In the genomic region with DNA sequence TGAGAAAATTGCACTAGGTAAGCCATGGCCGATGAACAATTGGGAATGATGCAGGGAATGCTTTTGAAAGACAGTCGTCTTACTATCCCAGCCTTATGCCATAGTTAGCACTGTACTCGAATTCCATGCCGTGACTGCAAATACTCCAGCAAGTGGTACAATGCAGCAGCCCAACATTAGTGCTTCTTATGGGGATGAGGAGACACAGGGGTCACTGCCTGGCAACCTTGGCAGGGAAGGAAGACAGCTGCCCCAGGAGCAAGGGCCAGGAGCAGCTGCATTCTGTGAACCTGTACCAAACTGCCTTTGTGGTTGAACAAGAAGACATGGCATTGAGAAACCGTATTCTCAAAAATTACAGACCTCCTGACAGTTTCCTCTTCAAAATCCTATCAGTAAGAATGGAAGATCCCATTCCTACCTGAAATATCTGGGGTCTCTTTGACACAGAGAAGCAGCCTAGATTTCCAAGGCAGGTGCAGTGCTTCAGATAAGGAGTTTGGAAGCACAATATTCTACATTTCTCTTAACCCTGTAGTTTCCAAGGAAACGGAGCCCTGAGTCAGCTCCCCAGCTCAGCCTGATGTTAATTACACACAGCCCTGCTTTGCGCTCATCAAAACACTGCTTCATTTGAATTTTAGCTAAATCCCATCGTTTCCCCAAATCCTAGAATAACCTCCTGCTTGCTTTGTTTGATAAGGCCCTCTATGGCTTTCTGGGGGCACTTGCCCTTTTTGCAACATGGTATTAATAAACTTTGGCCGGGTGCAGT, we compare ENCODE assay signal across 2 cellular contexts.
TF ChIP-seq lines count a peak whose summit lies in the region.

No MANE protein-coding gene starts in this region.

TF ChIP-seq in H1, 55 proteins besides CTCF, POLR2A, EP300 and RAD21:
- TF ChIP-seq SP2 (IDR thresholded peaks at IDR 0.05; ENCODE audit: low read length), result no peak
- TF ChIP-seq RFX5 (IDR thresholded peaks at IDR 0.05; ENCODE audit: borderline replicate concordance, low read depth, low read length), result no peak
- TF ChIP-seq MAFK (IDR thresholded peaks at IDR 0.05; ENCODE audit: low read depth, low read length), result no peak
- no peak for TF ChIP-seq YY1 (IDR thresholded peaks at IDR 0.05; ENCODE audit: low read depth, low read length)
- no peak for TF ChIP-seq CREB1 (IDR thresholded peaks at IDR 0.05)
- no peak for TF ChIP-seq POU5F1 (IDR thresholded peaks at IDR 0.05; ENCODE audit: low read depth, low read length)
- TF ChIP-seq, protein P1, sequence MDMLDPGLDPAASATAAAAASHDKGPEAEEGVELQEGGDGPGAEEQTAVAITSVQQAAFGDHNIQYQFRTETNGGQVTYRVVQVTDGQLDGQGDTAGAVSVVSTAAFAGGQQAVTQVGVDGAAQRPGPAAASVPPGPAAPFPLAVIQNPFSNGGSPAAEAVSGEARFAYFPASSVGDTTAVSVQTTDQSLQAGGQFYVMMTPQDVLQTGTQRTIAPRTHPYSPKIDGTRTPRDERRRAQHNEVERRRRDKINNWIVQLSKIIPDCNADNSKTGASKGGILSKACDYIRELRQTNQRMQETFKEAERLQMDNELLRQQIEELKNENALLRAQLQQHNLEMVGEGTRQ (IDR thresholded peaks at IDR 0.05; ENCODE audit: low read length), result no peak
- TF ChIP-seq BRCA1 (IDR thresholded peaks at IDR 0.05; ENCODE audit: low read depth, low read length), result no peak
- TF ChIP-seq CHD2 (IDR thresholded peaks at IDR 0.05; ENCODE audit: low read length), result no peak
- no peak for TF ChIP-seq BACH1 (IDR thresholded peaks at IDR 0.05; ENCODE audit: low read length)
- TF ChIP-seq KDM4A (IDR thresholded peaks at IDR 0.05; ENCODE audit: low read depth, low read length, severe bottlenecking), result no peak
- TF ChIP-seq SP1 (IDR thresholded peaks at IDR 0.05; ENCODE audit: low read depth, low read length), result no peak
- TF ChIP-seq CBX8 (IDR thresholded peaks at IDR 0.05; ENCODE audit: borderline replicate concordance, low read depth, low read length), result no peak
- no peak for TF ChIP-seq SIN3A (conservative IDR thresholded peaks at IDR 0.05 in 1 of 2, IDR thresholded peaks at IDR 0.05 in 1 of 2; ENCODE audit: low read depth in 1 of 2, low read length in 2 of 2)
- no peak for TF ChIP-seq CHD1 (IDR thresholded peaks at IDR 0.05; ENCODE audit: low read depth, low read length)
- TF ChIP-seq TAF7 (optimal IDR thresholded peaks at IDR 0.05; ENCODE audit: borderline replicate concordance, low read depth, low read length), result no peak
- TF ChIP-seq TCF12 (IDR thresholded peaks at IDR 0.05; ENCODE audit: low read depth, low read length), result no peak
- TF ChIP-seq, protein P2, sequence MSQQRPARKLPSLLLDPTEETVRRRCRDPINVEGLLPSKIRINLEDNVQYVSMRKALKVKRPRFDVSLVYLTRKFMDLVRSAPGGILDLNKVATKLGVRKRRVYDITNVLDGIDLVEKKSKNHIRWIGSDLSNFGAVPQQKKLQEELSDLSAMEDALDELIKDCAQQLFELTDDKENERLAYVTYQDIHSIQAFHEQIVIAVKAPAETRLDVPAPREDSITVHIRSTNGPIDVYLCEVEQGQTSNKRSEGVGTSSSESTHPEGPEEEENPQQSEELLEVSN (IDR thresholded peaks at IDR 0.05), result no peak
- TF ChIP-seq, protein P3, sequence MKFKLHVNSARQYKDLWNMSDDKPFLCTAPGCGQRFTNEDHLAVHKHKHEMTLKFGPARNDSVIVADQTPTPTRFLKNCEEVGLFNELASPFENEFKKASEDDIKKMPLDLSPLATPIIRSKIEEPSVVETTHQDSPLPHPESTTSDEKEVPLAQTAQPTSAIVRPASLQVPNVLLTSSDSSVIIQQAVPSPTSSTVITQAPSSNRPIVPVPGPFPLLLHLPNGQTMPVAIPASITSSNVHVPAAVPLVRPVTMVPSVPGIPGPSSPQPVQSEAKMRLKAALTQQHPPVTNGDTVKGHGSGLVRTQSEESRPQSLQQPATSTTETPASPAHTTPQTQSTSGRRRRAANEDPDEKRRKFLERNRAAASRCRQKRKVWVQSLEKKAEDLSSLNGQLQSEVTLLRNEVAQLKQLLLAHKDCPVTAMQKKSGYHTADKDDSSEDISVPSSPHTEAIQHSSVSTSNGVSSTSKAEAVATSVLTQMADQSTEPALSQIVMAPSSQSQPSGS (IDR thresholded peaks at IDR 0.05; ENCODE audit: low read length), result no peak
- no peak for TF ChIP-seq BCL11A (IDR thresholded peaks at IDR 0.05; ENCODE audit: low read depth in 2 of 2, low read length in 2 of 2)

TF ChIP-seq in neural cell, 6 proteins besides CTCF, POLR2A, EP300 and RAD21:
- no peak for TF ChIP-seq EZH2 (IDR thresholded peaks at IDR 0.05; ENCODE audit: borderline replicate concordance, insufficient read depth, low read length, poor library complexity, severe bottlenecking)
- no peak for TF ChIP-seq TAF1 (IDR thresholded peaks at IDR 0.05; ENCODE audit: low read depth)
- no peak for TF ChIP-seq POLR2AphosphoS5 (IDR thresholded peaks at IDR 0.05)
- TF ChIP-seq MXI1 (conservative IDR thresholded peaks at IDR 0.05; ENCODE audit: poor library complexity, severe bottlenecking), result no peak
- TF ChIP-seq, protein P4, sequence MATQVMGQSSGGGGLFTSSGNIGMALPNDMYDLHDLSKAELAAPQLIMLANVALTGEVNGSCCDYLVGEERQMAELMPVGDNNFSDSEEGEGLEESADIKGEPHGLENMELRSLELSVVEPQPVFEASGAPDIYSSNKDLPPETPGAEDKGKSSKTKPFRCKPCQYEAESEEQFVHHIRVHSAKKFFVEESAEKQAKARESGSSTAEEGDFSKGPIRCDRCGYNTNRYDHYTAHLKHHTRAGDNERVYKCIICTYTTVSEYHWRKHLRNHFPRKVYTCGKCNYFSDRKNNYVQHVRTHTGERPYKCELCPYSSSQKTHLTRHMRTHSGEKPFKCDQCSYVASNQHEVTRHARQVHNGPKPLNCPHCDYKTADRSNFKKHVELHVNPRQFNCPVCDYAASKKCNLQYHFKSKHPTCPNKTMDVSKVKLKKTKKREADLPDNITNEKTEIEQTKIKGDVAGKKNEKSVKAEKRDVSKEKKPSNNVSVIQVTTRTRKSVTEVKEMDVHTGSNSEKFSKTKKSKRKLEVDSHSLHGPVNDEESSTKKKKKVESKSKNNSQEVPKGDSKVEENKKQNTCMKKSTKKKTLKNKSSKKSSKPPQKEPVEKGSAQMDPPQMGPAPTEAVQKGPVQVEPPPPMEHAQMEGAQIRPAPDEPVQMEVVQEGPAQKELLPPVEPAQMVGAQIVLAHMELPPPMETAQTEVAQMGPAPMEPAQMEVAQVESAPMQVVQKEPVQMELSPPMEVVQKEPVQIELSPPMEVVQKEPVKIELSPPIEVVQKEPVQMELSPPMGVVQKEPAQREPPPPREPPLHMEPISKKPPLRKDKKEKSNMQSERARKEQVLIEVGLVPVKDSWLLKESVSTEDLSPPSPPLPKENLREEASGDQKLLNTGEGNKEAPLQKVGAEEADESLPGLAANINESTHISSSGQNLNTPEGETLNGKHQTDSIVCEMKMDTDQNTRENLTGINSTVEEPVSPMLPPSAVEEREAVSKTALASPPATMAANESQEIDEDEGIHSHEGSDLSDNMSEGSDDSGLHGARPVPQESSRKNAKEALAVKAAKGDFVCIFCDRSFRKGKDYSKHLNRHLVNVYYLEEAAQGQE (IDR thresholded peaks at IDR 0.05; ENCODE audit: borderline replicate concordance), result no peak
- TF ChIP-seq SMC3 (conservative IDR thresholded peaks at IDR 0.05; ENCODE audit: poor library complexity), result no peak
TF ChIP-seq in neural cell: peak in this region for 0.
